In genomic region chr11:61023086-61024035, GRCh38 we compare ENCODE assay signal across 10 cellular contexts. TPM values are rescaled to one million over a fixed set of nuclear protein-coding genes. Genes with fewer than 3 reads are reported as not detected.
A peak's percentile ranks its signal among the peaks of the same experiment; 100 is the strongest.
DNase-seq lines count a peak whose midpoint lies in the region; TF ChIP-seq lines count a peak whose summit lies in the region.
"Had no signal": no experiment of that assay in that cellular context is flagged by ENCODE, and none has a peak within 500 bp of the region (broad histone marks: within the 10 kb centered on the region; RNA-seq: fewer than 3 reads in every experiment).

No MANE protein-coding gene starts in this region.

- no peak overlapping the region for H3K4me3 ChIP-seq in Peyer's patch
- no peak overlapping the region for H3K4me3 ChIP-seq in sigmoid colon
- H3K4me3 ChIP-seq in colonic mucosa = no peak overlapping the region
- H3K4me3 ChIP-seq in SK-N-SH (ENCODE audit: low read depth in 2 of 2, low read length in 1 of 2) = no peak overlapping the region
- H3K4me3 ChIP-seq: coronary artery had no signal

- H3K9ac ChIP-seq in colonic mucosa (ENCODE audit: low read depth in 2 of 2, low read length in 2 of 2) (no peak overlapping the region), SK-N-SH (no peak overlapping the region)

- H3K4me2 ChIP-seq in SK-N-SH = no peak overlapping the region

- TF ChIP-seq EP300 in sigmoid colon (IDR thresholded peaks at IDR 0.05) = no peak
- no peak for TF ChIP-seq EP300 in SK-N-SH (IDR thresholded peaks at IDR 0.05; ENCODE audit: borderline replicate concordance in 1 of 2, low read depth in 1 of 2, low read length in 1 of 2)

- H3K9me3 ChIP-seq in Peyer's patch (no peaks in the 10 kb centered on the region), sigmoid colon (no peaks in the 10 kb centered on the region), colonic mucosa (no peaks in the 10 kb centered on the region), SK-N-SH (no peaks in the 10 kb centered on the region)

- no peaks in the 10 kb centered on the region for H3K79me2 ChIP-seq in SK-N-SH (ENCODE audit: insufficient read depth)

- H3K27me3 ChIP-seq in Peyer's patch (no peaks in the 10 kb centered on the region), sigmoid colon (peaks cover 0 to 26% (median 4%) of the 10 kb centered on the region in 3 donors), colonic mucosa (no peaks in the 10 kb centered on the region), SK-N-SH (ENCODE audit: insufficient read depth) (no peaks in the 10 kb centered on the region)

- peak; percentile 66 for DNase-seq in DMS79 (lab: John Stamatoyannopoulos, UW)
- peak; percentile 27 to 77 (median 66) for DNase-seq in Peyer's patch
- peak; percentile 46 for DNase-seq in activated T-helper 1 cell treated with Interleukin-2 at 50 U/mL for 16 hours (ENCODE audit: low read depth)
- DNase-seq in sigmoid colon = peak; percentile 45
- no peak for DNase-seq in colonic mucosa
- no peak for DNase-seq in HCEC 1CT
- DNase-seq in SK-N-SH = no peak
- no peak for DNase-seq in NCI-H1930 (lab: John Stamatoyannopoulos, UW)

- H3K36me3 ChIP-seq in Peyer's patch (no peaks in the 10 kb centered on the region), sigmoid colon (no peaks in the 10 kb centered on the region), colonic mucosa (no peaks in the 10 kb centered on the region), SK-N-SH (replicated peaks in 1 of 2; ENCODE audit: control insufficient read depth in 1 of 2, insufficient read depth in 2 of 2, low read length in 1 of 2) (no peaks in the 10 kb centered on the region)

- CTCF ChIA-PET in SK-N-SH (lab: Yijun Ruan, JAX) = interaction anchor here (0.8 to 1.1 kb wide), 2 partner anchors 54 to 107 kb away, joined by 3 read pairs; no protein-coding TSS in a partner anchor

- no peak for TF ChIP-seq RAD21 in SK-N-SH (IDR thresholded peaks at IDR 0.05; ENCODE audit: low read length)

- TF ChIP-seq POLR2A in Peyer's patch (IDR thresholded peaks at IDR 0.05) = no peak
- no peak for TF ChIP-seq POLR2A in sigmoid colon (IDR thresholded peaks at IDR 0.05)

- intact Hi-C loops in sigmoid colon (cut with DNase I) = no loop called here
- intact Hi-C loops in colonic mucosa (cut with DNase I) = no loop called here

- H4K20me1 ChIP-seq in SK-N-SH (ENCODE audit: insufficient read depth) = no peaks in the 10 kb centered on the region

- H3K4me1 ChIP-seq in Peyer's patch (peaks cover 0 to 35% (median 19%) of the 10 kb centered on the region in 4 donors), sigmoid colon (peaks cover 0 to 10% (median 0%) of the 10 kb centered on the region in 4 donors), colonic mucosa (no peaks in the 10 kb centered on the region), SK-N-SH (ENCODE audit: control insufficient read depth in 1 of 2, insufficient read depth in 2 of 2, low read depth in 1 of 2, low read length in 1 of 2) (no peaks in the 10 kb centered on the region; a peak in 1 of 4 replicates)

- 58 to 71% methylated on average over 20 of the region's 20 CpGs for WGBS in sigmoid colon, 2 donors
- WGBS in SK-N-SH (ENCODE audit: low lambda C conversion rate) = 61% methylated on average over 10 of the region's 20 CpGs

- no peak overlapping the region for H2AFZ ChIP-seq in SK-N-SH (ENCODE audit: low read depth)

- H3F3A ChIP-seq in SK-N-SH (replicated peaks; ENCODE audit: insufficient read depth) = no peaks in the 10 kb centered on the region

- H3K27ac ChIP-seq in Peyer's patch = peak overlapping the region in 3 of 4 donors; percentile 7 to 70 (median 51)
- H3K27ac ChIP-seq in sigmoid colon = no peak overlapping the region
- no peak overlapping the region for H3K27ac ChIP-seq in colonic mucosa
- no peak overlapping the region for H3K27ac ChIP-seq in SK-N-SH (ENCODE audit: low read depth in 2 of 2, low read length in 1 of 2)
- H3K27ac ChIP-seq: coronary artery had no signal

- TF ChIP-seq CTCF in Peyer's patch (IDR thresholded peaks at IDR 0.05) (no peak), sigmoid colon (IDR thresholded peaks at IDR 0.05) (no peak), colonic mucosa (IDR thresholded peaks at IDR 0.05) (no peak), SK-N-SH (IDR thresholded peaks at IDR 0.05) (no peak)

- no peaks in the 10 kb centered on the region for H3K9me2 ChIP-seq in SK-N-SH

- POLR2A ChIA-PET in SK-N-SH (lab: Yijun Ruan, JAX) = no interaction called here

TF ChIP-seq in SK-N-SH, 30 proteins besides CTCF, POLR2A, EP300 and RAD21 (continues in another document):
- TF ChIP-seq NFIC (IDR thresholded peaks at IDR 0.05; ENCODE audit: borderline replicate concordance) (no peak), JUND (IDR thresholded peaks at IDR 0.05) (no peak), FOXJ3 (CRISPR knock-in tag; IDR thresholded peaks at IDR 0.05) (no peak), TEAD4 (IDR thresholded peaks at IDR 0.05; ENCODE audit: borderline replicate concordance, insufficient read depth) (no peak), ZBTB33 (IDR thresholded peaks at IDR 0.05; ENCODE audit: borderline replicate concordance, low read depth) (no peak), SIN3A (IDR thresholded peaks at IDR 0.05; ENCODE audit: borderline replicate concordance, low read depth, low read length) (no peak), SMC3 (IDR thresholded peaks at IDR 0.05; ENCODE audit: low read depth, low read length) (no peak), POLR2AphosphoS5 (IDR thresholded peaks at IDR 0.05; ENCODE audit: low read depth, low read length) (no peak), RFX5 (IDR thresholded peaks at IDR 0.05; ENCODE audit: low read length) (no peak), MXI1 (IDR thresholded peaks at IDR 0.05; ENCODE audit: low read depth, low read length) (no peak), GABPA (IDR thresholded peaks at IDR 0.05; ENCODE audit: low read depth) (no peak), GATA2 (CRISPR knock-in tag; IDR thresholded peaks at IDR 0.05) (no peak), USF1 (IDR thresholded peaks at IDR 0.05; ENCODE audit: borderline replicate concordance, low read depth) (no peak), ELF1 (IDR thresholded peaks at IDR 0.05) (no peak)
- TF ChIP-seq, protein P1, sequence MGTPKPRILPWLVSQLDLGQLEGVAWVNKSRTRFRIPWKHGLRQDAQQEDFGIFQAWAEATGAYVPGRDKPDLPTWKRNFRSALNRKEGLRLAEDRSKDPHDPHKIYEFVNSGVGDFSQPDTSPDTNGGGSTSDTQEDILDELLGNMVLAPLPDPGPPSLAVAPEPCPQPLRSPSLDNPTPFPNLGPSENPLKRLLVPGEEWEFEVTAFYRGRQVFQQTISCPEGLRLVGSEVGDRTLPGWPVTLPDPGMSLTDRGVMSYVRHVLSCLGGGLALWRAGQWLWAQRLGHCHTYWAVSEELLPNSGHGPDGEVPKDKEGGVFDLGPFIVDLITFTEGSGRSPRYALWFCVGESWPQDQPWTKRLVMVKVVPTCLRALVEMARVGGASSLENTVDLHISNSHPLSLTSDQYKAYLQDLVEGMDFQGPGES (IDR thresholded peaks at IDR 0.05; ENCODE audit: low read depth, low read length) = no peak

RNA-seq across cellular contexts. Expression of gene CD6, which starts 51.9 kb away (rescaled TPM):
- 10 to 100 TPM in 1 of 4 donors, 1 to 10 TPM in 3; 3.3 to 15.7 (median 4.7) TPM for total RNA-seq in Peyer's patch
- 1 to 10 TPM in 2 of 4 donors, under 1 TPM in 1, not detected in 1; 0.81 to 1.9 (median 1.2) TPM for total RNA-seq in sigmoid colon
- polyA plus RNA-seq in sigmoid colon = 10 to 100 TPM in 1 of 3 donors, under 1 TPM in 2; under 0.01 to 14.1 (median 0.23) TPM
- total RNA-seq in colonic mucosa = 1 to 10 TPM; 3.0 to 3.8 TPM
- polyA plus RNA-seq in SK-N-SH (2012; rRNA removed) = not detected in 2 replicates
- not detected in 2 replicates for polyA plus RNA-seq in SK-N-SH (2012; cell fraction: cytosol; rRNA removed)
- polyA plus RNA-seq in SK-N-SH (2012; cell fraction: nucleus; rRNA removed) = not detected in 2 replicates
- total RNA-seq: MCF 10A had no signal

Comparison
In these comparisons a context has a peak if more than half of its experiments do, and no peak if none do; other contexts are left out.
1. DNase-seq: peak in DMS79 (single experiment), Peyer's patch (3 of 3), activated T-helper 1 cell treated with Interleukin-2 at 50 U/mL for 16 hours (single experiment) and sigmoid colon (single experiment); none in colonic mucosa (single experiment), HCEC 1CT (single experiment), SK-N-SH (single experiment) and NCI-H1930 (0 of 2).
2. H3K27ac ChIP-seq: peak in Peyer's patch (3 of 4); none in sigmoid colon (0 of 4), colonic mucosa (single experiment) and SK-N-SH (0 of 2).